15 cellular contexts compared by ENCODE assay signal in genomic region chr7:98130959-98131358, GRCh38. TPM values are rescaled to one million over a fixed set of nuclear protein-coding genes. Genes with fewer than 3 reads are reported as not detected.
DNase-seq lines count a peak whose midpoint lies in the region; ATAC-seq, FAIRE-seq and TF ChIP-seq lines count a peak whose summit lies in the region.
"Had no signal": no experiment of that assay in that cellular context is flagged by ENCODE, and none has a peak within 500 bp of the region (broad histone marks: within the 10 kb centered on the region; RNA-seq: fewer than 3 reads in every experiment).

No MANE protein-coding gene starts in this region.

- H3K36me3 ChIP-seq in body of pancreas (replicated peaks in 1 of 2; ENCODE audit: insufficient read depth in 1 of 2, low read depth in 2 of 2) (no peaks in the 10 kb centered on the region), kidney (ENCODE audit: control insufficient read depth in 1 of 2, insufficient read depth in 2 of 2, low read length in 2 of 2) (no peaks in the 10 kb centered on the region), spleen (peaks cover 0 to 10% (median 0%) of the 10 kb centered on the region in 6 donors)
- H3K36me3 ChIP-seq: SJSA1 had no signal

- intact Hi-C loops in body of pancreas (cut with DNase I) (no loop called here), kidney (cut with DNase I) (no loop called here), spleen (cut with DNase I; ENCODE audit: low total_unique reads) (no loop called here)

- TF ChIP-seq CTCF in body of pancreas (IDR thresholded peaks at IDR 0.05) (no peak), kidney (IDR thresholded peaks at IDR 0.05; ENCODE audit: borderline replicate concordance, extremely low read depth, insufficient read depth) (no peak), spleen (IDR thresholded peaks at IDR 0.05 in 8 of 11, conservative IDR thresholded peaks at IDR 0.05 in 3 of 11) (no peak)

- DNase-seq in activated naive CD8-positive, alpha-beta T cell treated with anti-CD3 and anti-CD28 coated beads, Interleukin-2, amount 50 U/mL, for 24 hours: no peak
- DNase-seq in body of pancreas (no peak), kidney (no peak), spleen (no peak), T-helper 2 cell (no peak), H54 (ENCODE audit: insufficient read length, low spot score) (no peak)
- DNase-seq: effector CD8-positive, alpha-beta T cell; GDM1; stimulated activated CD4-positive, alpha-beta T cell treated with anti-CD3 and anti-CD28 coated beads, Interleukin-2, amount 100 ng/mL, for 48 hours had no signal

- no peak for ATAC-seq in activated naive CD8-positive, alpha-beta T cell treated with anti-CD3 and anti-CD28 coated beads, Interleukin-2, amount 50 U/mL, for 24 hours
- ATAC-seq in body of pancreas: no peak
- no peak for ATAC-seq in GM19455 (IDR thresholded peaks at IDR 0.05; ENCODE audit: unreplicated experiment)

- no peaks in the 10 kb centered on the region for H3K9me3 Mint-ChIP-seq in activated naive CD8-positive, alpha-beta T cell (ENCODE audit: low read depth)
- H3K9me3 Mint-ChIP-seq in activated naive CD8-positive, alpha-beta T cell treated with anti-CD3 and anti-CD28 coated beads, Interleukin-2, amount 50 U/mL, for 24 hours: no peaks in the 10 kb centered on the region
- H3K9me3 Mint-ChIP-seq: activated CD4-positive, alpha-beta memory T cell treated with anti-CD3 and anti-CD28 coated beads for 36 hours had no signal

- peaks cover 56% of the 10 kb centered on the region for H3K4me1 ChIP-seq in body of pancreas
- H3K4me1 ChIP-seq in kidney (ENCODE audit: control insufficient read depth in 1 of 2, insufficient read depth in 1 of 2, low read depth in 1 of 2, low read length in 2 of 2): peaks cover 2 to 32% of the 10 kb centered on the region in 2 donors
- H3K4me1 ChIP-seq in spleen: peaks cover 43 to 89% (median 65%) of the 10 kb centered on the region in 6 donors

- H3K36me3 Mint-ChIP-seq in activated naive CD8-positive, alpha-beta T cell: no peaks in the 10 kb centered on the region
- no peaks in the 10 kb centered on the region for H3K36me3 Mint-ChIP-seq in activated naive CD8-positive, alpha-beta T cell treated with anti-CD3 and anti-CD28 coated beads, Interleukin-2, amount 50 U/mL, for 24 hours (ENCODE audit: low read depth)
- H3K36me3 Mint-ChIP-seq: activated CD4-positive, alpha-beta memory T cell treated with anti-CD3 and anti-CD28 coated beads for 36 hours had no signal

- H3K9me3 ChIP-seq in body of pancreas (no peaks in the 10 kb centered on the region), kidney (ENCODE audit: control insufficient read depth in 1 of 2, low read length in 2 of 2) (no peaks in the 10 kb centered on the region), spleen (no peaks in the 10 kb centered on the region)
- H3K9me3 ChIP-seq: SJSA1 had no signal

- peaks cover 53% of the 10 kb centered on the region for H3K4me1 Mint-ChIP-seq in activated naive CD8-positive, alpha-beta T cell (ENCODE audit: low read depth)
- H3K4me1 Mint-ChIP-seq in activated naive CD8-positive, alpha-beta T cell treated with anti-CD3 and anti-CD28 coated beads, Interleukin-2, amount 50 U/mL, for 24 hours: peaks cover 51% of the 10 kb centered on the region

- peak overlapping the region in 3 of 4 donors; percentile 53 to 84 (median 69) for H3K27ac ChIP-seq in body of pancreas
- H3K27ac ChIP-seq in kidney (ENCODE audit: low read depth in 2 of 2, low read length in 2 of 2): peak overlapping the region; percentile 44 to 52
- H3K27ac ChIP-seq in spleen: peak overlapping the region in 7 of 8 donors; percentile 74 to 91 (median 86)

- 35 to 40% methylated on average over 4 of the region's 4 CpGs for WGBS in body of pancreas, 2 donors
- WGBS in spleen, 5 donors: 55 to 71% (median 68%) methylated on average over 4 of the region's 4 CpGs

- no peak overlapping the region for H3K9ac ChIP-seq in kidney (ENCODE audit: low read length in 2 of 2)

- no peaks in the 10 kb centered on the region for H3K27me3 ChIP-seq in body of pancreas
- H3K27me3 ChIP-seq in spleen (replicated peaks in 1 of 7): peaks cover 0 to 63% (median 0%) of the 10 kb centered on the region in 7 donors
- H3K27me3 ChIP-seq: SJSA1 had no signal

- no peaks in the 10 kb centered on the region for H3K27me3 Mint-ChIP-seq in activated naive CD8-positive, alpha-beta T cell
- H3K27me3 Mint-ChIP-seq in activated naive CD8-positive, alpha-beta T cell treated with anti-CD3 and anti-CD28 coated beads, Interleukin-2, amount 50 U/mL, for 24 hours: peaks cover 12% of the 10 kb centered on the region
- H3K27me3 Mint-ChIP-seq: activated CD4-positive, alpha-beta memory T cell treated with anti-CD3 and anti-CD28 coated beads for 36 hours had no signal

- no peak for TF ChIP-seq POLR2A in body of pancreas (IDR thresholded peaks at IDR 0.05)
- no peak for TF ChIP-seq POLR2A in spleen (IDR thresholded peaks at IDR 0.05)
- TF ChIP-seq POLR2A in H54 (IDR thresholded peaks at IDR 0.05; ENCODE audit: low read depth, low read length): no peak

- FAIRE-seq in kidney (lab: Jason Lieb, UNC) (no peak), H54 (lab: Jason Lieb, UNC) (no peak)
- FAIRE-seq: A204.1, frontal cortex had no signal

- H3K4me3 ChIP-seq in body of pancreas (no peak overlapping the region), kidney (ENCODE audit: low read length in 2 of 2) (no peak overlapping the region), spleen (peak overlapping the region in 1 of 8 donors; percentile 50)
- H3K4me3 ChIP-seq: SJSA1 had no signal

- H3K27ac Mint-ChIP-seq in activated naive CD8-positive, alpha-beta T cell: no peak overlapping the region
- no peak overlapping the region for H3K27ac Mint-ChIP-seq in activated naive CD8-positive, alpha-beta T cell treated with anti-CD3 and anti-CD28 coated beads, Interleukin-2, amount 50 U/mL, for 24 hours

- peak overlapping the region; percentile 33 for H3K4me3 Mint-ChIP-seq in activated naive CD8-positive, alpha-beta T cell
- no peak overlapping the region for H3K4me3 Mint-ChIP-seq in activated naive CD8-positive, alpha-beta T cell treated with anti-CD3 and anti-CD28 coated beads, Interleukin-2, amount 50 U/mL, for 24 hours
- H3K4me3 Mint-ChIP-seq: activated CD4-positive, alpha-beta memory T cell treated with anti-CD3 and anti-CD28 coated beads for 36 hours had no signal

RNA-seq across cellular contexts. Expression of gene LMTK2, which starts 24.3 kb away (rescaled TPM):
- 10 to 100 TPM; 19.7 to 23.1 TPM for total RNA-seq in body of pancreas
- total RNA-seq in kidney: 24.8 TPM
- 3.3 TPM for polyA plus RNA-seq in kidney (ENCODE audit: insufficient read depth, low read depth, low replicate concordance)
- 10 to 100 TPM; 15.7 to 22.8 (median 19.9) TPM for total RNA-seq in spleen
- polyA plus RNA-seq in spleen: 1 to 10 TPM; 1.3 to 2.9 (median 1.9) TPM
